In genomic region chr10:133391249-133391635, GRCh38 we compare ENCODE assay signal across 1 cellular context.
TF ChIP-seq lines count a peak whose summit lies in the region.

No MANE protein-coding gene starts in this region.

TF ChIP-seq in K562, 482 proteins besides CTCF, POLR2A, EP300 and RAD21:
- TF ChIP-seq E2F8 (IDR thresholded peaks at IDR 0.05; ENCODE audit: low read depth, partially characterized antibody) = no peak
- no peak for TF ChIP-seq ZNF644 (tag; IDR thresholded peaks at IDR 0.05; ENCODE audit: low read depth)
- no peak for TF ChIP-seq ZNF347 (CRISPR knock-in tag; IDR thresholded peaks at IDR 0.05; ENCODE audit: low read depth)
- TF ChIP-seq HMG20B (CRISPR knock-in tag; IDR thresholded peaks at IDR 0.05) = no peak
- TF ChIP-seq TCF7L2 (IDR thresholded peaks at IDR 0.05; ENCODE audit: low read depth, low read length) = no peak
- TF ChIP-seq USF1 (CRISPR knock-in tag; IDR thresholded peaks at IDR 0.05) = no peak
- TF ChIP-seq SREBF2 (CRISPR knock-in tag; IDR thresholded peaks at IDR 0.05) = no peak
- no peak for TF ChIP-seq ZEB2 (IDR thresholded peaks at IDR 0.05)
- TF ChIP-seq KAT2B (IDR thresholded peaks at IDR 0.05; ENCODE audit: low read depth, low read length) = no peak
- TF ChIP-seq HDAC1 (IDR thresholded peaks at IDR 0.05) = no peak
- no peak for TF ChIP-seq DDX20 (tag; IDR thresholded peaks at IDR 0.05; ENCODE audit: low read depth)
- no peak for TF ChIP-seq ZNF121 (CRISPR knock-in tag; conservative IDR thresholded peaks at IDR 0.05)
- no peak for TF ChIP-seq RBM34 (IDR thresholded peaks at IDR 0.05; ENCODE audit: borderline replicate concordance, insufficient read depth, low read length)
- TF ChIP-seq SIRT6 (IDR thresholded peaks at IDR 0.05; ENCODE audit: low read depth, low read length) = no peak
- no peak for TF ChIP-seq MTA1 (IDR thresholded peaks at IDR 0.05; ENCODE audit: borderline replicate concordance)
- TF ChIP-seq ZNF764 (CRISPR knock-in tag; IDR thresholded peaks at IDR 0.05; ENCODE audit: low read depth) = no peak
- TF ChIP-seq PTTG1 (tag; IDR thresholded peaks at IDR 0.05; ENCODE audit: low read depth) = no peak
